ENCODE assay signal across 7 cellular contexts in the genomic region with DNA sequence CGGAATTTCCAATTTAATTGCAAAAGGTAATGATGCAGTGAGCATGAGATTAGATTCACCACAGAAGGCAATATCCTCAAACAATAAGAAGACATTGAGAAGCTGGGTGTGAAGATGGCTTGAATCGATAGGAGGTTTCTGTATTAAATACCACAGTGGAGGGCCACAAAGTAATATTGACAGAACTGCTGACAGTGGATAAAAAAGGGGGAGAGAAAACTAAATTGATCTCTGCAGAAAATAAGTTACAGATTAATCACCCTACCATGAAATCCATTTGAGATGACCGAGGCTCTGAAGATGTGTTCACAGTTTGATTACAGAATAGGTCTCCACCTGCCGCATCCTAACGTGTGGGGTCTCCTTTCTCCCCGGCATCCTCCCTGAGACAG.
"Had no signal": no experiment of that assay in that cellular context is flagged by ENCODE, and none has a peak within 500 bp of the region (broad histone marks: within the 10 kb centered on the region; RNA-seq: fewer than 3 reads in every experiment).

No MANE protein-coding gene starts in this region.

- H3K4me2 ChIP-seq: GM23338 had no signal

- H3K4me3 Mint-ChIP-seq: GM23338, H9 had no signal

- FAIRE-seq: H1, H54, HTR-8/SVneo had no signal

- H3K9me3 Mint-ChIP-seq: GM23338, H9 had no signal

- H2AFZ ChIP-seq: GM23338 had no signal

- ATAC-seq: GM23338 had no signal

- H3K4me3 ChIP-seq: GM23338 had no signal

- DNase-seq: H9, HCEC 1CT, KBM-7 had no signal

- H3K27ac Mint-ChIP-seq: GM23338, H9 had no signal
